In the genomic region with DNA sequence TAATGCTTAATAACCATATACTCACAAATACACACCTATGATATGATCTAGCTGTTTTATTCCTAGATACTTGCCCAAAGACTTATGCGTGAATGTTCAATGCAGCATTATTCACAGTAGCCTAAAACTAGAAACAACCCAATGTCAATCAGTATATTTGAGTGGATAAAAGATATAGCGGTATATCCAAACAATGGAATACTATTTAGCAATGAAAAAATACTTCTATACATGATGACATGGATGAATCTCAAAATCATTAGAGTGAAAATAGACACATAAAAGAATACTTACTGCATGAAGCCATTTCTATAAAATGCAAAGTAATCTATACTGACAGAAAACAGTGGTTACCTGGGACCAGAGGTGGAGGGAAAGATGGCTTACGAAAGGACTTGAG, we compare ENCODE assay signal across 37 cellular contexts.
"Had no signal": no experiment of that assay in that cellular context is flagged by ENCODE, and none has a peak within 500 bp of the region (broad histone marks: within the 10 kb centered on the region; RNA-seq: fewer than 3 reads in every experiment).

No MANE protein-coding gene starts in this region.

- H3K4me1 Mint-ChIP-seq: activated B cell treated with CpG ODN at 0.5 μM for 24 hours; activated CD4-positive, alpha-beta T cell treated with anti-CD3 and anti-CD28 coated beads, Interleukin-2, amount 10 ng/mL, durations not matched to agents 24 days and 14 days; activated CD8-positive, alpha-beta memory T cell treated with anti-CD3 and anti-CD28 coated beads, Interleukin-2, amount 10 ng/mL, durations not matched to agents 7 days and 5 days; activated naive CD4-positive, alpha-beta T cell treated with anti-CD3 and anti-CD28 coated beads, Interleukin-2, amount 10 ng/mL, durations not matched to agents 7 days and 5 days; activated naive CD4-positive, alpha-beta T cell treated with anti-CD3 and anti-CD28 coated beads, Interleukin-2, amount 50 U/mL, for 24 hours; activated naive CD8-positive, alpha-beta T cell treated with anti-CD3 and anti-CD28 coated beads, Interleukin-2, amount 10 ng/mL, durations not matched to agents 7 days and 5 days; activated naive CD8-positive, alpha-beta T cell treated with anti-CD3 and anti-CD28 coated beads, Interleukin-2, amount 50 U/mL, for 24 hours had no signal

- H3K27ac Mint-ChIP-seq: activated B cell treated with CpG ODN at 0.5 μM for 24 hours; activated CD4-positive, alpha-beta memory T cell treated with anti-CD3 and anti-CD28 coated beads for 36 hours; activated CD4-positive, alpha-beta T cell treated with anti-CD3 and anti-CD28 coated beads, Interleukin-2, amount 10 ng/mL, durations not matched to agents 24 days and 14 days; activated CD8-positive, alpha-beta memory T cell treated with anti-CD3 and anti-CD28 coated beads, Interleukin-2, amount 10 ng/mL, durations not matched to agents 7 days and 5 days; activated CD8-positive, alpha-beta T cell treated with anti-CD3 and anti-CD28 coated beads for 36 hours; activated naive CD4-positive, alpha-beta T cell treated with anti-CD3 and anti-CD28 coated beads, Interleukin-2, amount 10 ng/mL, durations not matched to agents 7 days and 5 days; activated naive CD4-positive, alpha-beta T cell treated with anti-CD3 and anti-CD28 coated beads, Interleukin-2, amount 50 U/mL, for 24 hours; activated naive CD8-positive, alpha-beta T cell; activated naive CD8-positive, alpha-beta T cell treated with anti-CD3 and anti-CD28 coated beads, Interleukin-2, amount 10 ng/mL, durations not matched to agents 7 days and 5 days; activated naive CD8-positive, alpha-beta T cell treated with anti-CD3 and anti-CD28 coated beads, Interleukin-2, amount 50 U/mL, for 24 hours; activated T-cell treated with anti-CD3 and anti-CD28 coated beads, Interleukin-2, amount 50 U/mL, for 24 hours; activated T-helper 2 cell treated with anti-CD3 and anti-CD28 coated beads, Interferon-gamma antibody, Interleukin-2, Interleukin-4, amounts not matched to agents 10 μg/mL and 5 μg/mL and 100 μg/mL, durations not matched to agents 14 hours and 24 hours and 36 hours; brain; T-helper 1 cell treated with Interleukin-12 subunit alpha and Interleukin-12 subunit beta and Interleukin-4 antibody, amounts not matched to agents 30 μg/mL and 1 μg/mL, for 36 hours; T-helper 2 cell treated with Interferon-gamma antibody and Interleukin-4, amounts not matched to agents 5 μg/mL and 100 μg/mL, for 36 hours had no signal

- H3K27me3 Mint-ChIP-seq: activated B cell treated with CpG ODN at 0.5 μM for 24 hours; activated CD4-positive, alpha-beta memory T cell treated with anti-CD3 and anti-CD28 coated beads for 36 hours; activated CD4-positive, alpha-beta T cell treated with anti-CD3 and anti-CD28 coated beads, Interleukin-2, amount 10 ng/mL, durations not matched to agents 24 days and 14 days; activated CD8-positive, alpha-beta memory T cell treated with anti-CD3 and anti-CD28 coated beads, Interleukin-2, amount 10 ng/mL, durations not matched to agents 7 days and 5 days; activated CD8-positive, alpha-beta T cell treated with anti-CD3 and anti-CD28 coated beads for 36 hours; activated naive CD4-positive, alpha-beta T cell treated with anti-CD3 and anti-CD28 coated beads, Interleukin-2, amount 10 ng/mL, durations not matched to agents 7 days and 5 days; activated naive CD4-positive, alpha-beta T cell treated with anti-CD3 and anti-CD28 coated beads, Interleukin-2, amount 50 U/mL, for 24 hours; activated naive CD8-positive, alpha-beta T cell; activated naive CD8-positive, alpha-beta T cell treated with anti-CD3 and anti-CD28 coated beads, Interleukin-2, amount 10 ng/mL, durations not matched to agents 7 days and 5 days; activated naive CD8-positive, alpha-beta T cell treated with anti-CD3 and anti-CD28 coated beads, Interleukin-2, amount 50 U/mL, for 24 hours; activated T-cell treated with anti-CD3 and anti-CD28 coated beads, Interleukin-2, amount 50 U/mL, for 24 hours; brain; central memory CD8-positive, alpha-beta T cell had no signal

- H3K4me1 ChIP-seq: ascending aorta had no signal

- H3K9me3 ChIP-seq: ascending aorta had no signal

- DNase-seq: activated B cell treated with CpG ODN at 0.5 μM for 24 hours; activated CD4-positive, alpha-beta memory T cell treated with anti-CD3 and anti-CD28 coated beads for 36 hours; activated CD4-positive, alpha-beta T cell treated with anti-CD3 and anti-CD28 coated beads for 4 hours; activated CD4-positive, alpha-beta T cell treated with anti-CD3 and anti-CD28 coated beads, Interleukin-2, amount 10 ng/mL, durations not matched to agents 24 days and 14 days; activated CD4-positive, alpha-beta T cell treated with anti-CD3 and anti-CD28 coated beads, Interleukin-2, amount 50 U/mL, for 1 hour; activated CD4-positive, alpha-beta T cell treated with anti-CD3 and anti-CD28 coated beads, Interleukin-2, amount 50 U/mL, for 4 hours; activated CD4-positive, CD25-positive, alpha-beta regulatory T cell treated with anti-CD3 and anti-CD28 coated beads, Interleukin-2, amount 50 U/mL, for 72 hours; activated CD8-positive, alpha-beta memory T cell treated with anti-CD3 and anti-CD28 coated beads for 24 hours; activated CD8-positive, alpha-beta memory T cell treated with anti-CD3 and anti-CD28 coated beads, Interleukin-2, amount 10 ng/mL, durations not matched to agents 7 days and 5 days; activated CD8-positive, alpha-beta memory T cell treated with anti-CD3 and anti-CD28 coated beads, Interleukin-2, amount 50 U/mL, for 48 hours; activated CD8-positive, alpha-beta T cell treated with anti-CD3 and anti-CD28 coated beads for 36 hours; activated effector memory CD4-positive, alpha-beta T cell treated with Interleukin-2 at 50 U/mL for 16 hours; activated gamma-delta T cell; activated naive CD4-positive, alpha-beta T cell treated with anti-CD3 and anti-CD28 coated beads, Interleukin-2, amount 10 ng/mL, durations not matched to agents 7 days and 5 days; activated naive CD4-positive, alpha-beta T cell treated with Interleukin-2 at 50 U/mL for 16 hours; activated naive CD8-positive, alpha-beta T cell treated with anti-CD3 and anti-CD28 coated beads, Interleukin-2, amount 10 ng/mL, durations not matched to agents 7 days and 5 days; activated naive CD8-positive, alpha-beta T cell treated with anti-CD3 and anti-CD28 coated beads, Interleukin-2, amount 50 U/mL, for 24 hours; activated T-cell treated with anti-CD3 and anti-CD28 coated beads, Interleukin-2, amount 50 U/mL, for 24 hours; activated T-cell treated with anti-CD3 and anti-CD28 coated beads, Interleukin-2, amount 50 U/mL, for 48 hours; amygdala; anterior cingulate cortex; caudate nucleus; cerebellar nuclear complex; T-helper 2 cell; T-helper 9 cell had no signal

- H3K27me3 ChIP-seq: ascending aorta, cardiac muscle cell had no signal

- H3K9me3 Mint-ChIP-seq: activated naive CD4-positive, alpha-beta T cell treated with anti-CD3 and anti-CD28 coated beads, Interleukin-2, amount 50 U/mL, for 24 hours had no signal

- H3K4me3 ChIP-seq: ascending aorta, cardiac muscle cell had no signal

- H3K4me3 Mint-ChIP-seq: activated B cell treated with CpG ODN at 0.5 μM for 24 hours; activated CD4-positive, alpha-beta memory T cell treated with anti-CD3 and anti-CD28 coated beads for 36 hours; activated CD4-positive, alpha-beta T cell treated with anti-CD3 and anti-CD28 coated beads, Interleukin-2, amount 10 ng/mL, durations not matched to agents 24 days and 14 days; activated CD8-positive, alpha-beta memory T cell treated with anti-CD3 and anti-CD28 coated beads, Interleukin-2, amount 10 ng/mL, durations not matched to agents 7 days and 5 days; activated CD8-positive, alpha-beta T cell treated with anti-CD3 and anti-CD28 coated beads for 36 hours; activated naive CD4-positive, alpha-beta T cell treated with anti-CD3 and anti-CD28 coated beads, Interleukin-2, amount 10 ng/mL, durations not matched to agents 7 days and 5 days; activated naive CD4-positive, alpha-beta T cell treated with anti-CD3 and anti-CD28 coated beads, Interleukin-2, amount 50 U/mL, for 24 hours; activated naive CD8-positive, alpha-beta T cell; activated naive CD8-positive, alpha-beta T cell treated with anti-CD3 and anti-CD28 coated beads, Interleukin-2, amount 10 ng/mL, durations not matched to agents 7 days and 5 days; activated naive CD8-positive, alpha-beta T cell treated with anti-CD3 and anti-CD28 coated beads, Interleukin-2, amount 50 U/mL, for 24 hours; activated T-cell treated with anti-CD3 and anti-CD28 coated beads, Interleukin-2, amount 50 U/mL, for 24 hours; brain; central memory CD8-positive, alpha-beta T cell; T-helper 1 cell treated with Interleukin-12 subunit alpha and Interleukin-12 subunit beta and Interleukin-4 antibody, amounts not matched to agents 30 μg/mL and 1 μg/mL, for 36 hours; T-helper 2 cell treated with Interferon-gamma antibody and Interleukin-4, amounts not matched to agents 5 μg/mL and 100 μg/mL, for 36 hours had no signal

- ATAC-seq: activated CD8-positive, alpha-beta memory T cell treated with anti-CD3 and anti-CD28 coated beads, Interleukin-2, amount 10 ng/mL, durations not matched to agents 7 days and 5 days; activated CD8-positive, alpha-beta T cell treated with anti-CD3 and anti-CD28 coated beads for 36 hours; activated naive CD8-positive, alpha-beta T cell treated with anti-CD3 and anti-CD28 coated beads, Interleukin-2, amount 50 U/mL, for 24 hours had no signal

- H3K36me3 ChIP-seq: cardiac muscle cell had no signal

- H3K27ac ChIP-seq: ascending aorta, cardiac muscle cell, VCaP had no signal

- FAIRE-seq: bronchial epithelial cell, TTC549 had no signal
